10 cellular contexts compared by ENCODE assay signal in the genomic region with DNA sequence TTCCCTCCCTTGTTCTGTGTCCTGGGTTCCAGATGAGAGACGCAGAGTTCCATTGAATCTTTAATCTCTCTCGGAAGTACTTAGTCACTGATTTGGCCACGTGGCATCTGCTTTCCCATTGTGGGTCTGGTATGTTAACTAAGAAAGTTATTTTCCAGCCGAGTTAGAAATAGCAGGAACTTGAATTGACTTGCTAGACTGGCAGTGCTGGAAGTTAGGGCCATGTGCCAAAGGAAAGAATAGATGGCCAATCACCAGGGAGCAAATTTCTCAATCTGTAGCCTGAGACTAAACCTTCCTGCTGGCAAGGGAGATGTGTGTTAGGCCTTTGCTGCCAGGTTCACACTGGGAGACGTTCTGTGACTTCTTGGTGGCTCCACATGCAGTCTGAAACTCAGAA. TPM values are rescaled to one million over a fixed set of nuclear protein-coding genes. Genes with fewer than 3 reads are reported as not detected.
DNase-seq lines count a peak whose midpoint lies in the region; ATAC-seq and TF ChIP-seq lines count a peak whose summit lies in the region.
"Had no signal": no experiment of that assay in that cellular context is flagged by ENCODE, and none has a peak within 500 bp of the region (broad histone marks: within the 10 kb centered on the region; RNA-seq: fewer than 3 reads in every experiment).

No MANE protein-coding gene starts in this region.

- H3K36me3 Mint-ChIP-seq in neural progenitor cell: peaks cover 20% of the 10 kb centered on the region

- H3K79me2 ChIP-seq in neural progenitor cell (ENCODE audit: low read depth): no peaks in the 10 kb centered on the region

- H3K9ac ChIP-seq in neural progenitor cell: no peak overlapping the region

- DNase-seq in T47D (ENCODE audit: low read depth in 1 of 2, low spot score in 1 of 2): peak; percentile 33 to 95
- DNase-seq in left ventricle myocardium inferior: no peak
- no peak for DNase-seq in sciatic nerve (ENCODE audit: low spot score)
- no peak for DNase-seq in activated naive CD4-positive, alpha-beta T cell treated with Interleukin-2 at 50 U/mL for 16 hours
- no peak for DNase-seq in UCSD-AML1 (lab: John Stamatoyannopoulos, UW; ENCODE audit: unreplicated experiment)
- DNase-seq in neural progenitor cell (ENCODE audit: low spot score): no peak
- DNase-seq: activated B cell treated with CpG ODN at 0.5 μM for 24 hours had no signal

- H3K4me2 ChIP-seq in neural progenitor cell: no peak overlapping the region

- H2AFZ ChIP-seq in neural progenitor cell (replicated peaks): no peak overlapping the region

- H3K4me3 ChIP-seq in left ventricle myocardium inferior (no peak overlapping the region), neural progenitor cell (no peak overlapping the region)

- no peak overlapping the region for H3K4me3 Mint-ChIP-seq in neural progenitor cell
- H3K4me3 Mint-ChIP-seq: activated B cell treated with CpG ODN at 0.5 μM for 24 hours; activated naive CD8-positive, alpha-beta T cell had no signal

- peak; percentile 87 for ATAC-seq in sciatic nerve
- ATAC-seq in GM19035 (IDR thresholded peaks at IDR 0.05; ENCODE audit: unreplicated experiment): no peak

- H3F3A ChIP-seq in neural progenitor cell (ENCODE audit: low read depth): no peaks in the 10 kb centered on the region

- no peaks in the 10 kb centered on the region for H3K9me3 Mint-ChIP-seq in neural progenitor cell
- H3K9me3 Mint-ChIP-seq: activated B cell treated with CpG ODN at 0.5 μM for 24 hours had no signal

- H3K4me1 ChIP-seq in left ventricle myocardium inferior (peaks cover 34% of the 10 kb centered on the region), neural progenitor cell (no peaks in the 10 kb centered on the region)

- TF ChIP-seq CTCF in C4-2B (conservative IDR thresholded peaks at IDR 0.05): no peak
- TF ChIP-seq CTCF in left ventricle myocardium inferior (IDR thresholded peaks at IDR 0.05; ENCODE audit: borderline replicate concordance): no peak
- no peak for TF ChIP-seq CTCF in neural progenitor cell (IDR thresholded peaks at IDR 0.05)

- H3K4me1 Mint-ChIP-seq in neural progenitor cell: no peaks in the 10 kb centered on the region

- H3K27me3 ChIP-seq in left ventricle myocardium inferior (ENCODE audit: low read depth): no peaks in the 10 kb centered on the region
- H3K27me3 ChIP-seq in neural progenitor cell: no peaks in the 10 kb centered on the region

- H3K36me3 ChIP-seq in left ventricle myocardium inferior (peaks cover 37% of the 10 kb centered on the region), neural progenitor cell (no peaks in the 10 kb centered on the region)

- H3K27ac ChIP-seq in C4-2B (peak overlapping the region; percentile 94), left ventricle myocardium inferior (replicated peaks) (peak overlapping the region; percentile 69), neural progenitor cell (no peak overlapping the region)

- in situ Hi-C loops in T47D (cut with HindIII; ENCODE audit: low pct_unique_long_range_greater_than_20kb, low sequenced_read_pairs): no loop called here

- intact Hi-C loops in left ventricle myocardium inferior (cut with micrococcal nuclease) (loop anchor here (10.0 kb wide), 1 partner anchor 109 kb away; no protein-coding TSS in a partner anchor), sciatic nerve (cut with DNase I) (no loop called here)

- H3K9me3 ChIP-seq in left ventricle myocardium inferior (replicated peaks) (no peaks in the 10 kb centered on the region), neural progenitor cell (ENCODE audit: low read depth) (no peaks in the 10 kb centered on the region)

- no peak overlapping the region for H3K27ac Mint-ChIP-seq in neural progenitor cell
- H3K27ac Mint-ChIP-seq: activated B cell treated with CpG ODN at 0.5 μM for 24 hours; activated naive CD8-positive, alpha-beta T cell had no signal

- H3K27me3 Mint-ChIP-seq in neural progenitor cell (ENCODE audit: insufficient read depth, low read depth): peaks cover 7% of the 10 kb centered on the region
- H3K27me3 Mint-ChIP-seq: activated B cell treated with CpG ODN at 0.5 μM for 24 hours; activated naive CD8-positive, alpha-beta T cell had no signal

- no peaks in the 10 kb centered on the region for H4K20me1 ChIP-seq in neural progenitor cell (ENCODE audit: low read depth)

RNA-seq across cellular contexts. Expression of gene SLFNL1, which starts 24.2 kb away (rescaled TPM):
- total RNA-seq in left ventricle myocardium inferior (0.16 TPM), sciatic nerve (0.62 TPM), neural progenitor cell (ENCODE audit: low replicate concordance) (0.19 TPM in 1 of 2 replicates, not detected in the other)

Comparison
In these comparisons a context has a peak if more than half of its experiments do, and no peak if none do; other contexts are left out.
1. DNase-seq: peak in T47D (2 of 2); none in left ventricle myocardium inferior (single experiment), sciatic nerve (single experiment), activated naive CD4-positive, alpha-beta T cell treated with Interleukin-2 at 50 U/mL for 16 hours (single experiment), UCSD-AML1 (single experiment) and neural progenitor cell (single experiment).